24 cellular contexts compared by ENCODE assay signal in the genomic region with DNA sequence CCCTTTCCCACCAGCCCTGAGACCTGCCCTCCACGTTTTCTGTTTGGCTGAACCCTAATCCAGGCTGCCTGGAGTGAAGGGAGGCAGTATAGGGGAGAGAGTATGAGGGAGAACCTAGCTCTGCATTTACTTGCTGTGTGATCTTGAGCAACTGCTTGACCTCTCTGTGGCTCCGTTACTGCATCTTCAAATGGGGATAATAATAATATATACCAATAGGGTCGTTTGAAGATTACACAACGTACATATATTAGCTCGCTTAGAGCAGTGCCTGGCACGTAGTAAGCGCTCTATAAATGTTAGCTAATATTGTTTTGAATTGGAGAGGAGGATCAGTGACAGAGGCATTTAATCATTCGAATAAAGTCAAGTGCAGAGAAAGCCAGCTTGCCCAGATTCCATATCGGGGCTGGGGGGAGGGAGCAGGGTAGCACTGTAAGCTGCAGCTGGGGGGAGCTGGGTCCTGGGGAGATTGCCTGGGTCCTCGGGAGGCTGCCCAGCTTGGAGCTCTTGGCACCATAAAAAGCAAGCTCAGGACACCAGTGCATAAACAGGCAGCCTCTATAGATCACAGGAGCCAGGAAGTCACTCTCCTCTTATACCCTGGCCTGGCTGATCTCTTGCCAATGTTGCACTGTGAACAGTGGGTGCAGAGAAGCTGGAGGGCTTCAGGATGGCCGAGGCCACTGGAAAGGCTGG. TPM values are rescaled to one million over a fixed set of nuclear protein-coding genes. Genes with fewer than 3 reads are reported as not detected.
A peak's percentile ranks its signal among the peaks of the same experiment; 100 is the strongest.
DNase-seq lines count a peak whose midpoint lies in the region; ATAC-seq and TF ChIP-seq lines count a peak whose summit lies in the region.
"Had no signal": no experiment of that assay in that cellular context is flagged by ENCODE, and none has a peak within 500 bp of the region (broad histone marks: within the 10 kb centered on the region; RNA-seq: fewer than 3 reads in every experiment).

No MANE protein-coding gene starts in this region.

- TF ChIP-seq CTCF in esophagus squamous epithelium (IDR thresholded peaks at IDR 0.05) (no peak), nephron progenitor cell (IDR thresholded peaks at IDR 0.05) (no peak), endodermal cell (conservative IDR thresholded peaks at IDR 0.05) (no peak)

- H3K36me3 Mint-ChIP-seq in nephron progenitor cell (ENCODE audit: low read depth) (no peaks in the 10 kb centered on the region), endodermal cell (ENCODE audit: low read depth) (no peaks in the 10 kb centered on the region)
- H3K36me3 Mint-ChIP-seq: CD4-positive, alpha-beta memory T cell; stimulated activated naive B cell treated with anti-CD40 and anti-IgM and Interleukin-4, amounts not matched to agents 10 μg/mL and 1 μg/mL and 100 μg/mL, for 72 hours had no signal

- peak; percentile 31 for DNase-seq in DMS 273 treated with DMSO at 0.1 percent for 48 hours (lab: John Stamatoyannopoulos, UW)
- DNase-seq in NCI-H2196 treated with DMSO at 0.1 percent for 48 hours (lab: John Stamatoyannopoulos, UW; ENCODE audit: unreplicated experiment) = peak; percentile 19
- no peak for DNase-seq in esophagus squamous epithelium (lab: John Stamatoyannopoulos, UW)
- no peak for DNase-seq in nephron progenitor cell
- DNase-seq in T1000 (lab: John Stamatoyannopoulos, UW) = no peak
- DNase-seq in endodermal cell = no peak
- DNase-seq in UCSD-AML1 (lab: John Stamatoyannopoulos, UW; ENCODE audit: unreplicated experiment) = no peak
- DNase-seq: activated CD4-positive, alpha-beta T cell treated with anti-CD3 and anti-CD28 coated beads for 36 hours; activated effector memory CD4-positive, alpha-beta T cell treated with Interleukin-2 at 50 U/mL for 16 hours; amniotic stem cell; CD4-positive, alpha-beta memory T cell; effector memory CD8-positive, alpha-beta T cell; kidney glomerular epithelial cell; midbrain; NCI-H1930; NCI-H82; PC-9; retina; stimulated activated naive B cell treated with anti-CD40 and anti-IgM and Interleukin-4, amounts not matched to agents 10 μg/mL and 1 μg/mL and 100 μg/mL, for 72 hours; T-helper 9 cell; upper lobe of left lung had no signal

- no peak overlapping the region for H3K4me3 ChIP-seq in esophagus squamous epithelium
- H3K4me3 ChIP-seq in endodermal cell (ENCODE audit: low read length) = no peak overlapping the region
- H3K4me3 ChIP-seq: PC-9, upper lobe of left lung had no signal

- no peaks in the 10 kb centered on the region for H3K9me3 Mint-ChIP-seq in nephron progenitor cell
- H3K9me3 Mint-ChIP-seq in endodermal cell = no peaks in the 10 kb centered on the region
- H3K9me3 Mint-ChIP-seq: CD4-positive, alpha-beta memory T cell; effector memory CD8-positive, alpha-beta T cell; stimulated activated naive B cell treated with anti-CD40 and anti-IgM and Interleukin-4, amounts not matched to agents 10 μg/mL and 1 μg/mL and 100 μg/mL, for 72 hours had no signal

- WGBS in esophagus squamous epithelium, 2 donors = 65 to 74% methylated on average over 11 of the region's 11 CpGs
- whole genome bisulfite sequencing in endodermal cell (ENCODE audit: insufficient coverage in 1 of 2, insufficient read length in 1 of 2), 2 experiments = 84 to 90% methylated on average over 9 to 11 of the region's 11 CpGs

- H3K9ac ChIP-seq in endodermal cell (ENCODE audit: extremely low read depth, low read length, poor library complexity, severe bottlenecking) = no peak overlapping the region

- H3K36me3 ChIP-seq in esophagus squamous epithelium = no peaks in the 10 kb centered on the region
- no peaks in the 10 kb centered on the region for H3K36me3 ChIP-seq in endodermal cell (ENCODE audit: control insufficient read depth, insufficient read depth, low read length)
- H3K36me3 ChIP-seq: upper lobe of left lung had no signal

- H3K27me3 Mint-ChIP-seq in nephron progenitor cell (ENCODE audit: low read depth, poor library complexity) (peaks cover 5% of the 10 kb centered on the region), endodermal cell (ENCODE audit: insufficient read depth) (no peaks in the 10 kb centered on the region)
- H3K27me3 Mint-ChIP-seq: activated CD4-positive, alpha-beta T cell treated with anti-CD3 and anti-CD28 coated beads for 36 hours had no signal

- TF ChIP-seq POLR2A in esophagus squamous epithelium (IDR thresholded peaks at IDR 0.05) = no peak

- H3K27me3 ChIP-seq in esophagus squamous epithelium (no peaks in the 10 kb centered on the region), endodermal cell (ENCODE audit: control insufficient read depth, insufficient read depth, low read length, poor library complexity, severe bottlenecking) (no peaks in the 10 kb centered on the region)
- H3K27me3 ChIP-seq: upper lobe of left lung had no signal

- H3K4me1 ChIP-seq in esophagus squamous epithelium (peaks cover 0 to 56% (median 5%) of the 10 kb centered on the region in 3 donors), endodermal cell (ENCODE audit: control insufficient read depth, insufficient read depth, low read length) (no peaks in the 10 kb centered on the region)

- H3K9me3 ChIP-seq in esophagus squamous epithelium (no peaks in the 10 kb centered on the region), endodermal cell (ENCODE audit: control insufficient read depth, low read length) (no peaks in the 10 kb centered on the region)
- H3K9me3 ChIP-seq: upper lobe of left lung had no signal

- peaks cover 67% of the 10 kb centered on the region for H3K4me1 Mint-ChIP-seq in nephron progenitor cell
- H3K4me1 Mint-ChIP-seq in endodermal cell = peaks cover 5% of the 10 kb centered on the region
- H3K4me1 Mint-ChIP-seq: activated CD4-positive, alpha-beta T cell treated with anti-CD3 and anti-CD28 coated beads for 36 hours; CD4-positive, alpha-beta memory T cell; stimulated activated naive B cell treated with anti-CD40 and anti-IgM and Interleukin-4, amounts not matched to agents 10 μg/mL and 1 μg/mL and 100 μg/mL, for 72 hours had no signal

- peak overlapping the region in 3 of 4 donors; percentile 50 to 55 (median 52) for H3K27ac ChIP-seq in esophagus squamous epithelium
- H3K27ac ChIP-seq in endodermal cell (ENCODE audit: low read depth, low read length) = no peak overlapping the region
- H3K27ac ChIP-seq: PC-9 had no signal

- H3K27ac Mint-ChIP-seq in nephron progenitor cell = peak overlapping the region; percentile 71
- no peak overlapping the region for H3K27ac Mint-ChIP-seq in endodermal cell
- H3K27ac Mint-ChIP-seq: activated CD4-positive, alpha-beta T cell treated with anti-CD3 and anti-CD28 coated beads for 36 hours; CD4-positive, alpha-beta memory T cell; effector memory CD8-positive, alpha-beta T cell; stimulated activated naive B cell treated with anti-CD40 and anti-IgM and Interleukin-4, amounts not matched to agents 10 μg/mL and 1 μg/mL and 100 μg/mL, for 72 hours had no signal

- H3K4me3 Mint-ChIP-seq in nephron progenitor cell (no peak overlapping the region), endodermal cell (no peak overlapping the region)
- H3K4me3 Mint-ChIP-seq: activated CD4-positive, alpha-beta T cell treated with anti-CD3 and anti-CD28 coated beads for 36 hours; CD4-positive, alpha-beta memory T cell; effector memory CD8-positive, alpha-beta T cell; stimulated activated naive B cell treated with anti-CD40 and anti-IgM and Interleukin-4, amounts not matched to agents 10 μg/mL and 1 μg/mL and 100 μg/mL, for 72 hours had no signal

- intact Hi-C loops in esophagus squamous epithelium (cut with DNase I) = no loop called here

- no peak for ATAC-seq in GM18519 (IDR thresholded peaks at IDR 0.05; ENCODE audit: low FRiP score, unreplicated experiment)
- ATAC-seq: activated CD4-positive, alpha-beta T cell treated with anti-CD3 and anti-CD28 coated beads for 36 hours; effector memory CD8-positive, alpha-beta T cell; stimulated activated naive B cell treated with anti-CD40 and anti-IgM and Interleukin-4, amounts not matched to agents 10 μg/mL and 1 μg/mL and 100 μg/mL, for 72 hours had no signal

RNA-seq across cellular contexts. Expression of a gene that starts 19.1 kb away (rescaled TPM):
- total RNA-seq in esophagus squamous epithelium (1 to 10 TPM in 1 of 4 donors, under 1 TPM in 3; 0.66 to 1.6 (median 0.84) TPM), endodermal cell (not detected)
- 1.9 TPM for polyA plus RNA-seq in endodermal cell (2013, experiment 1 of 2)
- polyA plus RNA-seq in endodermal cell (2013, experiment 2 of 2) = 1.7 TPM
- total RNA-seq: activated CD4-positive, alpha-beta T cell treated with anti-CD3 and anti-CD28 coated beads for 36 hours; CD4-positive, alpha-beta memory T cell; MCF 10A; PC-9; SK-MEL-5 had no signal
- polyA plus RNA-seq: CD4-positive, alpha-beta memory T cell had no signal

RNA-seq across cellular contexts. Expression of a gene that starts 52.5 kb away (rescaled TPM):
- total RNA-seq in esophagus squamous epithelium = 10 to 100 TPM; 39.6 to 61.4 (median 48.0) TPM
- 10 to 100 TPM; 23.3 to 24.8 TPM for total RNA-seq in endodermal cell
- 13.4 TPM for polyA plus RNA-seq in endodermal cell (2013, experiment 1 of 2)
- 12.8 TPM for polyA plus RNA-seq in endodermal cell (2013, experiment 2 of 2)

Comparison
In these comparisons a context has a peak if more than half of its experiments do, and no peak if none do; other contexts are left out.
1. DNase-seq: peak in DMS 273 treated with DMSO at 0.1 percent for 48 hours (single experiment) and NCI-H2196 treated with DMSO at 0.1 percent for 48 hours (single experiment); none in esophagus squamous epithelium (single experiment), nephron progenitor cell (single experiment), T1000 (single experiment), endodermal cell (single experiment) and UCSD-AML1 (single experiment).